23 cellular contexts compared by ENCODE assay signal in genomic region chr15:89164712-89165211, GRCh38. TPM values are rescaled to one million over a fixed set of nuclear protein-coding genes. Genes with fewer than 3 reads are reported as not detected.
DNase-seq lines count a peak whose midpoint lies in the region; ATAC-seq and TF ChIP-seq lines count a peak whose summit lies in the region.
"Had no signal": no experiment of that assay in that cellular context is flagged by ENCODE, and none has a peak within 500 bp of the region (broad histone marks: within the 10 kb centered on the region; RNA-seq: fewer than 3 reads in every experiment).

No MANE protein-coding gene starts in this region.

- 62% methylated on average over 7 of the region's 7 CpGs for WGBS in right cardiac atrium

- peak; percentile 18 to 76 for ATAC-seq in right cardiac atrium
- no peak for ATAC-seq in HG03196 (IDR thresholded peaks at IDR 0.05; ENCODE audit: unreplicated experiment)
- ATAC-seq: foreskin keratinocyte; naive thymus-derived CD4-positive, alpha-beta T cell; stimulated activated naive B cell treated with anti-CD40 and anti-IgM and Interleukin-4, amounts not matched to agents 10 μg/mL and 1 μg/mL and 100 μg/mL, for 72 hours had no signal

- H3K36me3 ChIP-seq in ascending aorta (peaks cover 4 to 16% of the 10 kb centered on the region in 2 donors), OCI-LY7 (ENCODE audit: insufficient read depth, low read length) (no peaks in the 10 kb centered on the region)

- H3K27me3 Mint-ChIP-seq in progenitor cell of endocrine pancreas = no peaks in the 10 kb centered on the region
- H3K27me3 Mint-ChIP-seq: CD4-positive, CD25-positive, alpha-beta regulatory T cell; naive thymus-derived CD4-positive, alpha-beta T cell; stimulated activated naive B cell treated with anti-CD40 and anti-IgM and Interleukin-4, amounts not matched to agents 10 μg/mL and 1 μg/mL and 100 μg/mL, for 72 hours had no signal

- no peaks in the 10 kb centered on the region for H3K27me3 ChIP-seq in ascending aorta
- no peaks in the 10 kb centered on the region for H3K27me3 ChIP-seq in right cardiac atrium (ENCODE audit: control insufficient read depth, insufficient read depth)
- H3K27me3 ChIP-seq: foreskin keratinocyte had no signal

- peak overlapping the region; percentile 92 for H3K27ac Mint-ChIP-seq in progenitor cell of endocrine pancreas
- H3K27ac Mint-ChIP-seq: activated naive CD4-positive, alpha-beta T cell treated with anti-CD3 and anti-CD28 coated beads for 36 hours; stimulated activated naive B cell treated with anti-CD40 and anti-IgM and Interleukin-4, amounts not matched to agents 10 μg/mL and 1 μg/mL and 100 μg/mL, for 72 hours had no signal

- H3K9me3 ChIP-seq in ascending aorta (no peaks in the 10 kb centered on the region), right cardiac atrium (ENCODE audit: control insufficient read depth, low read length) (no peaks in the 10 kb centered on the region), OCI-LY7 (ENCODE audit: low read length) (no peaks in the 10 kb centered on the region)

- no peak overlapping the region for H2AFZ ChIP-seq in OCI-LY7 (ENCODE audit: low read length)

- peaks cover 45% of the 10 kb centered on the region for H3K4me1 Mint-ChIP-seq in progenitor cell of endocrine pancreas (ENCODE audit: low read depth)

- no peaks in the 10 kb centered on the region; the same call in 1 of the 2 replicates for H4K20me1 ChIP-seq in OCI-LY7 (ENCODE audit: insufficient read depth, low read length)

- peaks cover 12 to 38% of the 10 kb centered on the region in 2 donors for H3K4me1 ChIP-seq in ascending aorta
- peaks cover 19% of the 10 kb centered on the region for H3K4me1 ChIP-seq in right cardiac atrium (ENCODE audit: control insufficient read depth, insufficient read depth, low read length)
- no peaks in the 10 kb centered on the region for H3K4me1 ChIP-seq in OCI-LY7 (ENCODE audit: insufficient read depth, low read length, poor library complexity, severe bottlenecking)

- POLR2A ChIA-PET in OCI-LY7 (lab: Charles Lee) = interaction anchor here (1.1 kb wide), 1 partner anchor 15 kb away, joined by 4 read pairs; no protein-coding TSS in a partner anchor

- intact Hi-C loops in ascending aorta (cut with DNase I) (loop anchor here (5.0 kb wide), 1 partner anchor 42 kb away; no protein-coding TSS in a partner anchor), right cardiac atrium (cut with DNase I) (no loop called here), OCI-LY7 (cut with micrococcal nuclease; ENCODE audit: unreplicated experiment) (no loop called here)

- DNase-seq in ascending aorta (ENCODE audit: low spot score in 2 of 2) (no peak), right cardiac atrium (peak in 1 of 3 donors; percentile 72), progenitor cell of endocrine pancreas (ENCODE audit: low spot score, unreplicated experiment) (no peak), OCI-LY7 (ENCODE audit: low spot score) (no peak), NCI-H2196 (lab: John Stamatoyannopoulos, UW; ENCODE audit: unreplicated experiment) (no peak), SK-N-DZ (ENCODE audit: low spot score) (no peak)
- DNase-seq: activated naive CD4-positive, alpha-beta T cell treated with anti-CD3 and anti-CD28 coated beads for 36 hours; anterior cingulate cortex; CD4-positive, CD25-positive, alpha-beta regulatory T cell; foreskin keratinocyte; GOT3; mammary epithelial cell; naive thymus-derived CD4-positive, alpha-beta T cell; NCI-H187 treated with DMSO at 0.1 percent for 48 hours; NCI-H446; NK-92 treated with Interleukin-12 subunit alpha and Interleukin-12 subunit beta, amount 100 ng/mL, for 24 hours; stimulated activated naive B cell treated with anti-CD40 and anti-IgM and Interleukin-4, amounts not matched to agents 10 μg/mL and 1 μg/mL and 100 μg/mL, for 72 hours; T-helper 1 cell; trophoblast cell had no signal

- H3K79me2 ChIP-seq in OCI-LY7 (ENCODE audit: insufficient read depth, low read depth, low read length) = no peaks in the 10 kb centered on the region

- no peak for TF ChIP-seq CTCF in C4-2B (conservative IDR thresholded peaks at IDR 0.05)
- no peak for TF ChIP-seq CTCF in ascending aorta (IDR thresholded peaks at IDR 0.05)
- no peak for TF ChIP-seq CTCF in progenitor cell of endocrine pancreas (IDR thresholded peaks at IDR 0.05; ENCODE audit: unreplicated experiment)
- no peak for TF ChIP-seq CTCF in OCI-LY7 (conservative IDR thresholded peaks at IDR 0.05; ENCODE audit: low read length)

- peaks cover 5% of the 10 kb centered on the region for H3K36me3 Mint-ChIP-seq in progenitor cell of endocrine pancreas (ENCODE audit: insufficient read depth)

- peak overlapping the region; percentile 79 for H3K27ac ChIP-seq in C4-2B
- H3K27ac ChIP-seq in ascending aorta = peak overlapping the region; percentile 83 to 86
- H3K27ac ChIP-seq in right cardiac atrium (ENCODE audit: low read length) = no peak overlapping the region
- H3K27ac ChIP-seq in OCI-LY7 (ENCODE audit: low read depth, low read length, poor library complexity, severe bottlenecking) = no peak overlapping the region
- H3K27ac ChIP-seq: foreskin keratinocyte had no signal

- H3K9me3 Mint-ChIP-seq in progenitor cell of endocrine pancreas (ENCODE audit: low read depth) = no peaks in the 10 kb centered on the region
- H3K9me3 Mint-ChIP-seq: activated naive CD4-positive, alpha-beta T cell treated with anti-CD3 and anti-CD28 coated beads for 36 hours; CD4-positive, CD25-positive, alpha-beta regulatory T cell; naive thymus-derived CD4-positive, alpha-beta T cell; stimulated activated naive B cell treated with anti-CD40 and anti-IgM and Interleukin-4, amounts not matched to agents 10 μg/mL and 1 μg/mL and 100 μg/mL, for 72 hours had no signal

- no TSS peak for BruUV-seq in OCI-LY7 (replicated peaks; lab: Mats Ljungman, UMichigan)

- CTCF ChIA-PET in OCI-LY7 (lab: Charles Lee; ENCODE audit: unreplicated experiment) = no interaction called here

- H3K9me2 ChIP-seq in OCI-LY7 (ENCODE audit: insufficient read depth, low read length) = no peaks in the 10 kb centered on the region

- no peak overlapping the region for H3K4me2 ChIP-seq in OCI-LY7 (ENCODE audit: low read length)

- H3K4me3 Mint-ChIP-seq in progenitor cell of endocrine pancreas (ENCODE audit: low read depth) = peak overlapping the region; percentile 22
- H3K4me3 Mint-ChIP-seq: activated naive CD4-positive, alpha-beta T cell treated with anti-CD3 and anti-CD28 coated beads for 36 hours; CD4-positive, CD25-positive, alpha-beta regulatory T cell; naive thymus-derived CD4-positive, alpha-beta T cell; stimulated activated naive B cell treated with anti-CD40 and anti-IgM and Interleukin-4, amounts not matched to agents 10 μg/mL and 1 μg/mL and 100 μg/mL, for 72 hours had no signal

- H3K4me3 ChIP-seq in ascending aorta = no peak overlapping the region
- H3K4me3 ChIP-seq in right cardiac atrium (ENCODE audit: low read length) = no peak overlapping the region
- H3K4me3 ChIP-seq in OCI-LY7 (ENCODE audit: low read depth, low read length, poor library complexity, severe bottlenecking) = no peak overlapping the region

RNA-seq across cellular contexts. Expression of gene RLBP1, which starts 56.6 kb away (rescaled TPM):
- not detected for total RNA-seq in ascending aorta
- total RNA-seq in right cardiac atrium = not detected
- polyA plus RNA-seq in right cardiac atrium = not detected
- total RNA-seq in progenitor cell of endocrine pancreas = not detected in 2 replicates
- total RNA-seq in OCI-LY7 (2014; rRNA removed; shearing (Covaris generic)) = not detected in 2 replicates
- not detected in 2 replicates for total RNA-seq in OCI-LY7 (2022)
- not detected in 2 replicates for polyA plus RNA-seq in SK-N-DZ (2014; cell fraction: cytosol; rRNA removed)
- not detected in 2 replicates for polyA plus RNA-seq in SK-N-DZ (2014; cell fraction: nucleus; rRNA removed)
- total RNA-seq: activated naive CD4-positive, alpha-beta T cell treated with anti-CD3 and anti-CD28 coated beads for 36 hours; CD4-positive, CD25-positive, alpha-beta regulatory T cell; foreskin keratinocyte; naive thymus-derived CD4-positive, alpha-beta T cell; pulmonary artery endothelial cell; RPMI7951 had no signal
- polyA plus RNA-seq: CD4-positive, CD25-positive, alpha-beta regulatory T cell; foreskin keratinocyte; naive thymus-derived CD4-positive, alpha-beta T cell had no signal

Comparison
In these comparisons a context has a peak if more than half of its experiments do, and no peak if none do; other contexts are left out.
1. H3K27ac ChIP-seq: peak in C4-2B (single experiment) and ascending aorta (2 of 2); none in right cardiac atrium (single experiment) and OCI-LY7 (single experiment).